ENCODE assay signal across 26 cellular contexts in genomic region chr18:57094199-57094598, GRCh38. TPM values are rescaled to one million over a fixed set of nuclear protein-coding genes. Genes with fewer than 3 reads are reported as not detected.
DNase-seq lines count a peak whose midpoint lies in the region; ATAC-seq, FAIRE-seq and TF ChIP-seq lines count a peak whose summit lies in the region.
"Had no signal": no experiment of that assay in that cellular context is flagged by ENCODE, and none has a peak within 500 bp of the region (broad histone marks: within the 10 kb centered on the region; RNA-seq: fewer than 3 reads in every experiment).

No MANE protein-coding gene starts in this region.

- ATAC-seq in GM12878 (no peak), left cardiac atrium (no peak)
- ATAC-seq: HepG2, Panc1 had no signal

- BruUV-seq in GM12878 (replicated peaks; lab: Mats Ljungman, UMichigan), result no TSS peak

- no peak overlapping the region for H3K4me2 ChIP-seq in GM12878 (ENCODE audit: control insufficient read depth, insufficient read depth)
- H3K4me2 ChIP-seq: BLaER1 had no signal

- H3K27me3 ChIP-seq in GM12878 (replicated peaks in 1 of 2; ENCODE audit: control insufficient read depth in 2 of 2, insufficient read depth in 2 of 2, low read length in 1 of 2), result 0 out of 4 replicates have a peak, but pooled peaks cover 0 to 2% of the 10 kb centered on the region in 2 experiments
- H3K27me3 ChIP-seq: BLaER1, MG63 had no signal

- no peaks in the 10 kb centered on the region for H4K20me1 ChIP-seq in GM12878 (ENCODE audit: control insufficient read depth, insufficient read depth)

- no peak overlapping the region for H2AFZ ChIP-seq in GM12878 (ENCODE audit: control insufficient read depth, low read depth, low read length)

- no peak overlapping the region for H3K27ac ChIP-seq in GM12878 (ENCODE audit: control insufficient read depth, insufficient read depth)
- H3K27ac ChIP-seq: BLaER1, HL-60, RWPE1 had no signal

- no peak for TF ChIP-seq POLR2A in GM12878 (IDR thresholded peaks at IDR 0.05; ENCODE audit: low read depth, low read length)

- TF ChIP-seq RAD21 in GM12878 (IDR thresholded peaks at IDR 0.05; ENCODE audit: insufficient read depth, low read depth, low read length), result no peak

- no peak overlapping the region for H3K9ac ChIP-seq in GM12878 (ENCODE audit: control insufficient read depth, insufficient read depth, low read length)
- H3K9ac ChIP-seq: BLaER1 had no signal

- SMC1A ChIA-PET in GM12878 (lab: Charles Lee; ENCODE audit: uncharacterized antibody, unreplicated experiment), result no interaction called here

- no peaks in the 10 kb centered on the region for H3K36me3 ChIP-seq in GM12878 (ENCODE audit: control insufficient read depth in 2 of 2, insufficient read depth in 2 of 2, low read length in 1 of 2)
- H3K36me3 ChIP-seq: BLaER1, MG63 had no signal

- 46% methylated on average over 4 of the region's 4 CpGs for WGBS in GM12878 (ENCODE audit: insufficient coverage, insufficient replicate concordance, low lambda C conversion rate, missing lambda C conversion rate)

- TF ChIP-seq EP300 in GM12878 (IDR thresholded peaks at IDR 0.05; ENCODE audit: borderline replicate concordance in 1 of 2, control insufficient read depth in 1 of 2, low read depth in 2 of 2, low read length in 2 of 2), result no peak

- RAD21 ChIA-PET in GM12878 (lab: Charles Lee; ENCODE audit: unreplicated experiment), result no interaction called here

- no peaks in the 10 kb centered on the region for H3K9me3 ChIP-seq in GM12878 (replicated peaks; ENCODE audit: control insufficient read depth, insufficient read depth, low read length)
- H3K9me3 ChIP-seq: BLaER1, MG63 had no signal

- intact Hi-C loops in GM12878 (cut with micrococcal nuclease; ENCODE audit: unreplicated experiment), result no loop called here
- intact Hi-C loops in left cardiac atrium (cut with DNase I), result no loop called here

- in situ Hi-C loops in KBM-7 (cut with MboI; ENCODE audit: low pct_unique_long_range_greater_than_20kb, low sequenced_read_pairs) (no loop called here), GM12878 (cut with MboI) (no loop called here)

- CTCF ChIA-PET in GM12878 (lab: Yijun Ruan, JAX), result no interaction called here

- POLR2A ChIA-PET in GM12878 (lab: Charles Lee), result no interaction called here

- H3K79me2 ChIP-seq in GM12878 (ENCODE audit: control insufficient read depth, insufficient read depth, low read length), result no peaks in the 10 kb centered on the region

- no peak for FAIRE-seq in GM12878 (lab: Jason Lieb, UNC)
- FAIRE-seq: HepG2 had no signal

- no peaks in the 10 kb centered on the region for H3K4me1 ChIP-seq in GM12878 (ENCODE audit: control insufficient read depth, insufficient read depth, low read length)

- DNase-seq in ELF-1 (ENCODE audit: low read depth, low spot score) (peak; percentile 52), KBM-7 (peak; percentile 40), GM12878 (ENCODE audit: low read depth, low spot score) (no peak), left kidney (ENCODE audit: low read depth, low spot score) (peak; percentile 17), NCI-H82 treated with DMSO at 0.1 percent for 48 hours (lab: John Stamatoyannopoulos, UW; ENCODE audit: unreplicated experiment) (no peak), HuH-7.5 (ENCODE audit: low spot score) (no peak), left cardiac atrium (no peak)
- DNase-seq: CD4-positive, CD25-positive, alpha-beta regulatory T cell; DMS153; DND-41; H9; KG1; MG63; NCI-H1694; NCI-H2029 treated with DMSO at 0.1 percent for 48 hours; NCI-H446 treated with DMSO at 0.1 percent for 48 hours; NCI-H526; NCI-H82; SHP77 had no signal

- no peak for TF ChIP-seq CTCF in GM12878 (IDR thresholded peaks at IDR 0.05 in 2 of 3, conservative IDR thresholded peaks at IDR 0.05 in 1 of 3; ENCODE audit: control insufficient read depth in 2 of 3, extremely low read depth in 1 of 3, insufficient read depth in 1 of 3, low read depth in 3 of 3, low read length in 3 of 3)

- H3K4me3 ChIP-seq in GM12878, result no peak overlapping the region
- H3K4me3 ChIP-seq: BLaER1, MG63 had no signal

TF ChIP-seq in GM12878, 131 proteins besides CTCF, POLR2A, EP300 and RAD21:
- TF ChIP-seq, protein P1, sequence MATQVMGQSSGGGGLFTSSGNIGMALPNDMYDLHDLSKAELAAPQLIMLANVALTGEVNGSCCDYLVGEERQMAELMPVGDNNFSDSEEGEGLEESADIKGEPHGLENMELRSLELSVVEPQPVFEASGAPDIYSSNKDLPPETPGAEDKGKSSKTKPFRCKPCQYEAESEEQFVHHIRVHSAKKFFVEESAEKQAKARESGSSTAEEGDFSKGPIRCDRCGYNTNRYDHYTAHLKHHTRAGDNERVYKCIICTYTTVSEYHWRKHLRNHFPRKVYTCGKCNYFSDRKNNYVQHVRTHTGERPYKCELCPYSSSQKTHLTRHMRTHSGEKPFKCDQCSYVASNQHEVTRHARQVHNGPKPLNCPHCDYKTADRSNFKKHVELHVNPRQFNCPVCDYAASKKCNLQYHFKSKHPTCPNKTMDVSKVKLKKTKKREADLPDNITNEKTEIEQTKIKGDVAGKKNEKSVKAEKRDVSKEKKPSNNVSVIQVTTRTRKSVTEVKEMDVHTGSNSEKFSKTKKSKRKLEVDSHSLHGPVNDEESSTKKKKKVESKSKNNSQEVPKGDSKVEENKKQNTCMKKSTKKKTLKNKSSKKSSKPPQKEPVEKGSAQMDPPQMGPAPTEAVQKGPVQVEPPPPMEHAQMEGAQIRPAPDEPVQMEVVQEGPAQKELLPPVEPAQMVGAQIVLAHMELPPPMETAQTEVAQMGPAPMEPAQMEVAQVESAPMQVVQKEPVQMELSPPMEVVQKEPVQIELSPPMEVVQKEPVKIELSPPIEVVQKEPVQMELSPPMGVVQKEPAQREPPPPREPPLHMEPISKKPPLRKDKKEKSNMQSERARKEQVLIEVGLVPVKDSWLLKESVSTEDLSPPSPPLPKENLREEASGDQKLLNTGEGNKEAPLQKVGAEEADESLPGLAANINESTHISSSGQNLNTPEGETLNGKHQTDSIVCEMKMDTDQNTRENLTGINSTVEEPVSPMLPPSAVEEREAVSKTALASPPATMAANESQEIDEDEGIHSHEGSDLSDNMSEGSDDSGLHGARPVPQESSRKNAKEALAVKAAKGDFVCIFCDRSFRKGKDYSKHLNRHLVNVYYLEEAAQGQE (IDR thresholded peaks at IDR 0.05; ENCODE audit: low read depth, low read length), result peak; percentile 62; the same call in 1 of the 2 replicates
- TF ChIP-seq RB1 (IDR thresholded peaks at IDR 0.05; ENCODE audit: borderline replicate concordance), result no peak

RNA-seq across cellular contexts. Expression of gene BOD1L2, which starts 52.7 kb away (rescaled TPM):
- not detected in 2 replicates for total RNA-seq in GM12878 (2013; cell fraction: nucleolus; rRNA removed)
- total RNA-seq in GM12878 (2014; rRNA removed), result not detected in 2 replicates
- not detected in 2 replicates for total RNA-seq in GM12878 (2014; rRNA removed; fragmentation: Illumina TruSeq; extraction: Trizol)
- not detected in 2 replicates for total RNA-seq in GM12878 (2021)
- polyA plus RNA-seq in GM12878 (2011; ENCODE audit: low read depth), result not detected
- not detected in 2 replicates for polyA plus RNA-seq in GM12878 (2011; rRNA removed)
- not detected in 2 replicates for polyA plus RNA-seq in GM12878 (2011; cell fraction: cytosol; rRNA removed)
- polyA plus RNA-seq in GM12878 (2011; cell fraction: nucleus; rRNA removed), result not detected in 2 replicates
- not detected in 2 replicates for polyA plus RNA-seq in GM12878 (2012)
- polyA plus RNA-seq in GM12878 (2014; fragmentation: Illumina TruSeq; extraction: Trizol), result not detected in 2 replicates
- polyA plus RNA-seq in GM12878 (2014; fragmentation: Nextera tagmentation; extraction: Ambion mirVana), result not detected
- not detected in 2 replicates for polyA plus RNA-seq in GM12878 (2014; rRNA removed)
- polyA plus RNA-seq in GM12878 (2016; fragmentation: Nextera tagmentation; extraction: Ambion mirVana), result not detected
- polyA minus RNA-seq in GM12878 (2011; rRNA and poly(A)+ RNA removed), result not detected in 2 replicates
- not detected in 2 replicates for polyA minus RNA-seq in GM12878 (2011; cell fraction: cytosol; rRNA and poly(A)+ RNA removed)
- not detected in 2 replicates for polyA minus RNA-seq in GM12878 (2011; cell fraction: nucleus; rRNA and poly(A)+ RNA removed)
- not detected for total RNA-seq in left cardiac atrium
- total RNA-seq: A172; CD4-positive, CD25-positive, alpha-beta regulatory T cell; H9; HepG2; SK-MEL-5 had no signal
- polyA plus RNA-seq: CD4-positive, CD25-positive, alpha-beta regulatory T cell; HepG2 had no signal

Comparison
In these comparisons a context has a peak if more than half of its experiments do, and no peak if none do; other contexts are left out.
1. DNase-seq: peak in ELF-1 (single experiment), KBM-7 (single experiment) and left kidney (single experiment); none in GM12878 (single experiment), NCI-H82 treated with DMSO at 0.1 percent for 48 hours (single experiment), HuH-7.5 (single experiment) and left cardiac atrium (single experiment).